Comparison of ENCODE assay signal across 1 cellular context in genomic region chr17:32927201-32927723, GRCh38.
A peak's percentile ranks its signal among the peaks of the same experiment; 100 is the strongest.
TF ChIP-seq lines count a peak whose summit lies in the region.

No MANE protein-coding gene starts in this region.

TF ChIP-seq in HepG2, 621 proteins besides CTCF, POLR2A, EP300 and RAD21 (continued from another document and continues in another):
- TF ChIP-seq MLX (CRISPR knock-in tag; IDR thresholded peaks at IDR 0.05) (peak; percentile 74), ZNF17 (CRISPR knock-in tag; IDR thresholded peaks at IDR 0.05) (no peak), SNAPC2 (CRISPR knock-in tag; IDR thresholded peaks at IDR 0.05) (no peak), RXRA (CRISPR knock-in tag; IDR thresholded peaks at IDR 0.05) (no peak; the same call in 1 of the 2 replicates), TERF1 (CRISPR knock-in tag; IDR thresholded peaks at IDR 0.05) (no peak), NONO (IDR thresholded peaks at IDR 0.05) (no peak), NONO (CRISPR knock-in tag; conservative IDR thresholded peaks at IDR 0.05) (0 out of 2 replicates have a peak, but pooled peaks have one; percentile 40), PAX8 (CRISPR knock-in tag; IDR thresholded peaks at IDR 0.05; ENCODE audit: borderline replicate concordance) (no peak), ZNF407 (CRISPR knock-in tag; IDR thresholded peaks at IDR 0.05; ENCODE audit: not compliant biosample characterization) (no peak), SIN3A (IDR thresholded peaks at IDR 0.05; ENCODE audit: borderline replicate concordance, low read depth, low read length) (no peak), ZNF251 (CRISPR knock-in tag; IDR thresholded peaks at IDR 0.05) (no peak), TAF1 (CRISPR knock-in tag; IDR thresholded peaks at IDR 0.05) (peak; percentile 58; the same call in 1 of the 2 replicates), NR2F6 (IDR thresholded peaks at IDR 0.05) (0 out of 2 replicates have a peak, but pooled peaks have one; percentile 48), NR2F6 (CRISPR knock-in tag; IDR thresholded peaks at IDR 0.05) (peak; percentile 62), ISX (CRISPR knock-in tag; conservative IDR thresholded peaks at IDR 0.05) (no peak), DNMT1 (CRISPR knock-in tag; IDR thresholded peaks at IDR 0.05) (no peak), ISL2 (CRISPR knock-in tag; IDR thresholded peaks at IDR 0.05) (no peak), LRRFIP1 (CRISPR knock-in tag; conservative IDR thresholded peaks at IDR 0.05) (no peak), ZNF678 (CRISPR knock-in tag; IDR thresholded peaks at IDR 0.05) (no peak), PITX1 (CRISPR knock-in tag; IDR thresholded peaks at IDR 0.05) (peak; percentile 100), ZBTB3 (CRISPR knock-in tag; IDR thresholded peaks at IDR 0.05; ENCODE audit: borderline replicate concordance, low read depth) (no peak), ZNF292 (CRISPR knock-in tag; IDR thresholded peaks at IDR 0.05; ENCODE audit: borderline replicate concordance, low read depth) (peak; percentile 51; the same call in 1 of the 2 replicates), ZFY (CRISPR knock-in tag; IDR thresholded peaks at IDR 0.05) (peak; percentile 11; the same call in 1 of the 2 replicates), ZNF232 (CRISPR knock-in tag; IDR thresholded peaks at IDR 0.05; ENCODE audit: borderline replicate concordance) (no peak), LCORL (IDR thresholded peaks at IDR 0.05) (no peak), LCORL (CRISPR knock-in tag; IDR thresholded peaks at IDR 0.05) (peak; percentile 88), ZNF333 (CRISPR knock-in tag; IDR thresholded peaks at IDR 0.05; ENCODE audit: borderline replicate concordance) (no peak), PHF8 (CRISPR knock-in tag; IDR thresholded peaks at IDR 0.05) (peak; percentile 56; the same call in 1 of the 2 replicates), USF2 (IDR thresholded peaks at IDR 0.05; ENCODE audit: low read depth, low read length) (no peak), USF2 (CRISPR knock-in tag; IDR thresholded peaks at IDR 0.05; ENCODE audit: borderline replicate concordance) (no peak), SKIL (CRISPR knock-in tag; IDR thresholded peaks at IDR 0.05; ENCODE audit: borderline replicate concordance) (no peak), ZFP1 (CRISPR knock-in tag; IDR thresholded peaks at IDR 0.05) (no peak), CREM (IDR thresholded peaks at IDR 0.05) (peak; percentile 36; the same call in 1 of the 2 replicates), CREM (CRISPR knock-in tag; IDR thresholded peaks at IDR 0.05) (no peak), ZNF609 (CRISPR knock-in tag; IDR thresholded peaks at IDR 0.05; ENCODE audit: borderline replicate concordance) (peak; percentile 28; the same call in 1 of the 2 replicates), ZNF800 (CRISPR knock-in tag; IDR thresholded peaks at IDR 0.05) (no peak)
